In genomic region chr6:159878341-159878740, GRCh38 we compare ENCODE assay signal across 38 cellular contexts. TPM values are rescaled to one million over a fixed set of nuclear protein-coding genes. Genes with fewer than 3 reads are reported as not detected.
"Had no signal": no experiment of that assay in that cellular context is flagged by ENCODE, and none has a peak within 500 bp of the region (broad histone marks: within the 10 kb centered on the region; RNA-seq: fewer than 3 reads in every experiment).

No MANE protein-coding gene starts in this region.

- DNase-seq: Karpas-422, Kasumi-1, MG63, MM.1S, MV-4-11, NCI-H1048, NCI-H1092, NCI-H1092 treated with DMSO at 0.1 percent for 48 hours, NCI-H1105, NCI-H1105 treated with DMSO at 0.1 percent for 48 hours, NCI-H1417, NCI-H1417 treated with DMSO at 0.1 percent for 48 hours, NCI-H1436, NCI-H1436 treated with DMSO at 0.1 percent for 48 hours, NCI-H146, NCI-H1694, NCI-H1694 treated with DMSO at 0.1 percent for 48 hours, NCI-H187, NCI-H187 treated with DMSO at 0.1 percent for 48 hours, NCI-H1930, NCI-H2029, NCI-H2029 treated with DMSO at 0.1 percent for 48 hours, NCI-H2081, NCI-H2081 treated with DMSO at 0.1 percent for 48 hours, NCI-H2107, NCI-H2171, NCI-H2171 treated with DMSO at 0.1 percent for 48 hours, NCI-H2227 treated with DMSO at 0.1 percent for 48 hours, NCI-H226, NCI-H345, NCI-H446, NCI-H446 treated with DMSO at 0.1 percent for 48 hours, NCI-H510A, NCI-H510A treated with DMSO at 0.1 percent for 48 hours had no signal

RNA-seq across cellular contexts. Expression of gene MAS1, which starts 12.4 kb away (rescaled TPM):
- total RNA-seq: LHCN-M2, M059J, MCF 10A, NCI-H460 had no signal
